24 cellular contexts compared by ENCODE assay signal in the genomic region with DNA sequence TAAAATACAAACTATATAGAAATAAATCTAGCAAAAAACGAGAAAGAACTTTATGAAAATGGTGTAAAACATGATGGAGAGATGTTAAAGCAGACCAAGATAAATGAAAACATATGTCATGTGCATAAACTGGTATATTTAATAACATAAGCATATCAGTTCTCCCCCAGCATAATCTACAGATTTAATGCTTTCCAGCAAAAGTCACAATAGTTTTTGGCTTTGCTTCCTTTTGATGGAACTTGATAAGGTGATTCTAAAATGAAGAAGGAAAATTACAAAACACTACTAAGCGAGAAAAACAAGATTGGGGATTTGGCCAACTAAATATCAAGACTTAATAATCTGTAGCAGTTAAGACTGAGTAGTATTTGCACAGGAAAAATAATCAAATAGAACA.
"Had no signal": no experiment of that assay in that cellular context is flagged by ENCODE, and none has a peak within 500 bp of the region (broad histone marks: within the 10 kb centered on the region; RNA-seq: fewer than 3 reads in every experiment).

No MANE protein-coding gene starts in this region.

- H3K27me3 ChIP-seq: colonic mucosa, esophagus muscularis mucosa, esophagus squamous epithelium, gastrocnemius medialis, gastroesophageal sphincter had no signal

- ATAC-seq: effector memory CD8-positive, alpha-beta T cell; esophagus mucosa; foreskin keratinocyte; gastrocnemius medialis; gastroesophageal sphincter; heart left ventricle; heart right ventricle had no signal

- H3K9me3 Mint-ChIP-seq: dendritic cell treated with granulocyte-macrophage colony-stimulating factor and Interleukin-4, amounts not matched to agents 40 ng/mL and 50 ng/mL, for 4 days had no signal

- H3K27ac ChIP-seq: colonic mucosa, coronary artery, dorsolateral prefrontal cortex, epithelial cell of prostate, esophagus muscularis mucosa, esophagus squamous epithelium, foreskin keratinocyte, gastrocnemius medialis, gastroesophageal sphincter, heart left ventricle, heart right ventricle had no signal

- H3K9me3 ChIP-seq: colonic mucosa, esophagus muscularis mucosa, esophagus squamous epithelium, gastrocnemius medialis, gastroesophageal sphincter, heart left ventricle, heart right ventricle had no signal

- H3K4me3 Mint-ChIP-seq: dendritic cell treated with granulocyte-macrophage colony-stimulating factor and Interleukin-4, amounts not matched to agents 40 ng/mL and 50 ng/mL, for 4 days; effector memory CD8-positive, alpha-beta T cell; endodermal cell had no signal

- H3K27ac Mint-ChIP-seq: dendritic cell treated with granulocyte-macrophage colony-stimulating factor and Interleukin-4, amounts not matched to agents 40 ng/mL and 50 ng/mL, for 4 days; effector memory CD8-positive, alpha-beta T cell; endodermal cell had no signal

- H3K4me1 ChIP-seq: colonic mucosa, esophagus muscularis mucosa, esophagus squamous epithelium, foreskin keratinocyte, gastrocnemius medialis, gastroesophageal sphincter, heart left ventricle, heart right ventricle had no signal

- H3K36me3 ChIP-seq: colonic mucosa, esophagus muscularis mucosa, esophagus squamous epithelium, gastrocnemius medialis, gastroesophageal sphincter, heart left ventricle, heart right ventricle had no signal

- DNase-seq: colonic mucosa; cortex of kidney; dermis blood vessel endothelial cell; dorsolateral prefrontal cortex; effector CD4-positive, alpha-beta T cell; effector CD8-positive, alpha-beta T cell; effector memory CD4-positive, alpha-beta T cell; effector memory CD8-positive, alpha-beta T cell; endodermal cell; erythroblast; esophagus squamous epithelium; foreskin fibroblast; foreskin keratinocyte; foreskin melanocyte; gastrocnemius medialis; glutamatergic neuron; heart left ventricle; heart right ventricle had no signal

- H3K4me3 ChIP-seq: colonic mucosa, coronary artery, dorsolateral prefrontal cortex, esophagus muscularis mucosa, esophagus squamous epithelium, gastrocnemius medialis, gastroesophageal sphincter, heart left ventricle, heart right ventricle had no signal

- H3K27me3 Mint-ChIP-seq: dendritic cell treated with granulocyte-macrophage colony-stimulating factor and Interleukin-4, amounts not matched to agents 40 ng/mL and 50 ng/mL, for 4 days; effector memory CD8-positive, alpha-beta T cell had no signal
